1 cellular context compared by ENCODE assay signal in genomic region chr9:38443181-38443580, GRCh38.
TF ChIP-seq lines count a peak whose summit lies in the region.

No MANE protein-coding gene starts in this region.

TF ChIP-seq in IMR-90, 13 proteins besides CTCF, POLR2A, EP300 and RAD21:
- TF ChIP-seq SMC3 (IDR thresholded peaks at IDR 0.05; ENCODE audit: low read depth, low read length), result no peak
- TF ChIP-seq MAFK (IDR thresholded peaks at IDR 0.05; ENCODE audit: low read depth, low read length), result no peak
- TF ChIP-seq RCOR1 (IDR thresholded peaks at IDR 0.05; ENCODE audit: insufficient replicate concordance, low read length), result no peak
- TF ChIP-seq NFE2L2 (IDR thresholded peaks at IDR 0.05; ENCODE audit: low read depth, low read length), result no peak
- no peak for TF ChIP-seq MAZ (IDR thresholded peaks at IDR 0.05; ENCODE audit: borderline replicate concordance, low read depth, low read length)
- no peak for TF ChIP-seq MXI1 (IDR thresholded peaks at IDR 0.05; ENCODE audit: borderline replicate concordance, low read depth, low read length)
- no peak for TF ChIP-seq CEBPB (IDR thresholded peaks at IDR 0.05; ENCODE audit: low read depth, low read length)
- TF ChIP-seq BHLHE40 (IDR thresholded peaks at IDR 0.05; ENCODE audit: low read depth, low read length), result no peak
- TF ChIP-seq USF2 (IDR thresholded peaks at IDR 0.05; ENCODE audit: low read depth, low read length), result no peak
- TF ChIP-seq ELK1 (IDR thresholded peaks at IDR 0.05; ENCODE audit: borderline replicate concordance, low read depth, low read length), result no peak
- TF ChIP-seq CHD1 (IDR thresholded peaks at IDR 0.05; ENCODE audit: low read depth, low read length), result no peak
- no peak for TF ChIP-seq FOS (IDR thresholded peaks at IDR 0.05; ENCODE audit: low read depth, low read length)
- no peak for TF ChIP-seq RFX5 (IDR thresholded peaks at IDR 0.05; ENCODE audit: low read depth, low read length)
